ENCODE assay signal across 19 cellular contexts in the genomic region with DNA sequence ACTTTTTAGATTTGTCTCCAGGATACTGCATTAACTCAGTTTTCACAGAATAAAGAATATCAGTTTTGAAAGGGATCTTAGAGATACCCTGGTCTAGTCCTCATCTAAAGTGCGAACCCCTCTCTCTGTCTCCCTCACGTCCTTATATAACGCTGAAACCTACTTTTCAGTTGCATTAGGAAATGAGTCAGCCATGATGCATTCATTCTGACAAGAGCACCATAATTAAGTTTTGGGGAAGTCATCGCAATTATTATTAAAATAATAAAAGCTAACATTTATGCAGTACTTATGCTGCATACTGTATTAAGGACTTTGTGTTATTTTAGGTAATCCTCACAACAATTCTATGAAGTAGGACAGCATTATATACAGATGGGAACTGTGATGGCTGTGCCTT.
DNase-seq lines count a peak whose midpoint lies in the region; ATAC-seq and TF ChIP-seq lines count a peak whose summit lies in the region.
"Had no signal": no experiment of that assay in that cellular context is flagged by ENCODE, and none has a peak within 500 bp of the region (broad histone marks: within the 10 kb centered on the region; RNA-seq: fewer than 3 reads in every experiment).

No MANE protein-coding gene starts in this region.

- DNase-seq in ELR (ENCODE audit: low read depth): peak; percentile 77
- peak; percentile 38 for DNase-seq in NCI-H226
- DNase-seq in adipocyte (ENCODE audit: low read depth): peak; percentile 12
- peak; percentile 54 for DNase-seq in iris pigment epithelial cell (ENCODE audit: low read depth)
- no peak for DNase-seq in mucosa of descending colon
- DNase-seq in COLO668 (lab: John Stamatoyannopoulos, UW; ENCODE audit: unreplicated experiment): no peak
- no peak for DNase-seq in NCI-H187 (lab: John Stamatoyannopoulos, UW)
- DNase-seq in NCI-H1105 treated with DMSO at 0.1 percent for 48 hours (lab: John Stamatoyannopoulos, UW): no peak
- DNase-seq: activated CD4-positive, alpha-beta T cell treated with anti-CD3 and anti-CD28 coated beads for 36 hours; aorta; CD4-positive, alpha-beta memory T cell; NCI-H2171; NCI-H524 treated with DMSO at 0.1 percent for 48 hours; SHP77; stimulated activated CD4-positive, alpha-beta T cell treated with anti-CD3 and anti-CD28 coated beads, Interleukin-4, amount 100 ng/mL, for 1 hour; stimulated activated naive CD4-positive, alpha-beta T cell treated with Interleukin-2 at 50 U/mL for 16 hours; T-cell had no signal

- H3K27me3 ChIP-seq in adipocyte (replicated peaks; ENCODE audit: control insufficient read depth, insufficient read depth, low read length): no peaks in the 10 kb centered on the region
- H3K27me3 ChIP-seq: esophagus muscularis mucosa had no signal

- no peak for TF ChIP-seq CTCF in mucosa of descending colon (IDR thresholded peaks at IDR 0.05)

- H3K4me3 ChIP-seq in adipocyte (ENCODE audit: low read length) (no peak overlapping the region), mucosa of descending colon (no peak overlapping the region)
- H3K4me3 ChIP-seq: esophagus muscularis mucosa, thoracic aorta had no signal

- H3K36me3 ChIP-seq in adipocyte (ENCODE audit: control insufficient read depth, insufficient read depth, low read length, severe bottlenecking): no peaks in the 10 kb centered on the region
- H3K36me3 ChIP-seq in mucosa of descending colon (ENCODE audit: low read depth): no peaks in the 10 kb centered on the region
- H3K36me3 ChIP-seq: thoracic aorta had no signal

- H3K9ac ChIP-seq in adipocyte (ENCODE audit: low read length): no peak overlapping the region

- ATAC-seq in mucosa of descending colon: no peak
- ATAC-seq: activated CD4-positive, alpha-beta T cell treated with anti-CD3 and anti-CD28 coated beads for 36 hours; T-cell had no signal

- H3K9me3 ChIP-seq in adipocyte (ENCODE audit: control insufficient read depth, low read length) (no peaks in the 10 kb centered on the region), mucosa of descending colon (no peaks in the 10 kb centered on the region)
- H3K9me3 ChIP-seq: esophagus muscularis mucosa, thoracic aorta had no signal

- intact Hi-C loops in mucosa of descending colon (cut with DNase I, micrococcal nuclease): no loop called here

- H3K4me1 ChIP-seq in adipocyte (ENCODE audit: control insufficient read depth, insufficient read depth, low read length) (peaks cover 39% of the 10 kb centered on the region), mucosa of descending colon (ENCODE audit: low read depth) (no peaks in the 10 kb centered on the region)
- H3K4me1 ChIP-seq: esophagus muscularis mucosa had no signal

Comparison
In these comparisons a context has a peak if more than half of its experiments do, and no peak if none do; other contexts are left out.
1. DNase-seq: peak in ELR (single experiment), NCI-H226 (single experiment), adipocyte (single experiment) and iris pigment epithelial cell (single experiment); none in mucosa of descending colon (0 of 3), COLO668 (single experiment), NCI-H187 (0 of 2) and NCI-H1105 treated with DMSO at 0.1 percent for 48 hours (single experiment).